ENCODE assay signal across 12 cellular contexts in the genomic region with DNA sequence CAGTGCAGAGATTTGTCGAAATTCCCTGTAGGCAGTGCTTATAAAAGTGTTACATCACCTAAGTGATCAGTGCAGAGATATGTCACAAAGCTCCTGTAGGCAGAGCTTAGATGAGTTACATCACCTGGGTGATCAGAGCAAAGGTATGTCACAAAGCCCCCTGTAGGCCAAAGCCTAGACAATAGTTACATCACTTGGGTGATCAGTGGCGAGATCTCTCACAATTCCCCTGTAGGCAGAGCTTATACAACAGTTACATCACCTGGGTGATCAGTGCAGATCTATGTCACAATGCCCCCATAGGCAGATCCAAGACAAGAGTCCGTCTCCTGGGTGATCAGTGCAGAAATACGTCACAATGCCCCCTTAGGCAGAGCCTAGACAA. TPM values are rescaled to one million over a fixed set of nuclear protein-coding genes. Genes with fewer than 3 reads are reported as not detected.
DNase-seq lines count a peak whose midpoint lies in the region; ATAC-seq lines count a peak whose summit lies in the region.
"Not testable (repeated sequence)": the region's sequence is repeated elsewhere in the genome, so short reads cannot be mapped to it uniquely, and the experiment has no call there.
"Had no signal": no experiment of that assay in that cellular context is flagged by ENCODE, and none has a peak within 500 bp of the region (broad histone marks: within the 10 kb centered on the region; RNA-seq: fewer than 3 reads in every experiment).

No MANE protein-coding gene starts in this region.

- intact Hi-C loops in left ventricle myocardium superior (cut with micrococcal nuclease); sciatic nerve (cut with DNase I): not testable (repeated sequence)

- not testable (repeated sequence) for H3K27ac Mint-ChIP-seq in central memory CD8-positive, alpha-beta T cell (ENCODE audit: low read depth)

- not testable (repeated sequence) for H3K9me3 Mint-ChIP-seq in central memory CD8-positive, alpha-beta T cell

- ATAC-seq in GM18498 (IDR thresholded peaks at IDR 0.05; ENCODE audit: unreplicated experiment) (peak; percentile 13), GM21390 (IDR thresholded peaks at IDR 0.05; ENCODE audit: unreplicated experiment) (peak; percentile 6), HG02610 (IDR thresholded peaks at IDR 0.05; ENCODE audit: unreplicated experiment) (peak; percentile 7), HG02885 (IDR thresholded peaks at IDR 0.05; ENCODE audit: poor library complexity, unreplicated experiment) (peak; percentile 10), HG03439 (IDR thresholded peaks at IDR 0.05; ENCODE audit: unreplicated experiment) (peak; percentile 8), left ventricle myocardium superior (peak; percentile 30), sciatic nerve (peak; percentile 9)
- peak; percentile 3 for ATAC-seq in central memory CD8-positive, alpha-beta T cell (replicated peaks; ENCODE audit: extremely low read depth, poor library complexity, severe bottlenecking)

- DNase-seq in central memory CD8-positive, alpha-beta T cell (ENCODE audit: low spot score in 2 of 2); left ventricle myocardium superior; sciatic nerve (ENCODE audit: low spot score): not testable (repeated sequence)

- not testable (repeated sequence) for H3K4me1 Mint-ChIP-seq in central memory CD8-positive, alpha-beta T cell

- H3K4me3 Mint-ChIP-seq in central memory CD8-positive, alpha-beta T cell = not testable (repeated sequence)

- H3K36me3 Mint-ChIP-seq in central memory CD8-positive, alpha-beta T cell (ENCODE audit: insufficient read depth) = not testable (repeated sequence)

- not testable (repeated sequence) for H3K27me3 Mint-ChIP-seq in central memory CD8-positive, alpha-beta T cell

RNA-seq across cellular contexts. Expression of a gene that starts 5.0 kb away (rescaled TPM):
- total RNA-seq in left ventricle myocardium superior (not detected), sciatic nerve (not detected)
- total RNA-seq: H9, HT-29, NCI-H460, Peyer's patch had no signal
